Comparison of ENCODE assay signal across 18 cellular contexts in genomic region chr7:114790526-114790925, GRCh38.
"Had no signal": no experiment of that assay in that cellular context is flagged by ENCODE, and none has a peak within 500 bp of the region (broad histone marks: within the 10 kb centered on the region; RNA-seq: fewer than 3 reads in every experiment).

No MANE protein-coding gene starts in this region.

- H3K4me1 Mint-ChIP-seq: naive thymus-derived CD8-positive, alpha-beta T cell had no signal

- H3K4me3 Mint-ChIP-seq: activated naive CD4-positive, alpha-beta T cell treated with anti-CD3 and anti-CD28 coated beads for 36 hours; naive thymus-derived CD8-positive, alpha-beta T cell had no signal

- H3K27me3 Mint-ChIP-seq: progenitor cell of endocrine pancreas had no signal

- H3K27ac ChIP-seq: coronary artery, neutrophil, right atrium auricular region, SJSA1, testis, upper lobe of left lung had no signal

- H3K9me3 ChIP-seq: mucosa of descending colon, neutrophil, right atrium auricular region, SJSA1, testis, upper lobe of left lung had no signal

- H3K36me3 Mint-ChIP-seq: naive thymus-derived CD8-positive, alpha-beta T cell had no signal

- H3K9me3 Mint-ChIP-seq: activated naive CD4-positive, alpha-beta T cell treated with anti-CD3 and anti-CD28 coated beads for 36 hours had no signal

- H3K4me1 ChIP-seq: right atrium auricular region, SJSA1, testis, upper lobe of left lung had no signal

- H3K27me3 ChIP-seq: neutrophil, right atrium auricular region, SJSA1, testis, upper lobe of left lung had no signal

- H3K4me3 ChIP-seq: coronary artery, mucosa of descending colon, right atrium auricular region, SJSA1, testis, upper lobe of left lung had no signal

- H3K27ac Mint-ChIP-seq: naive thymus-derived CD8-positive, alpha-beta T cell; progenitor cell of endocrine pancreas had no signal

- H3K36me3 ChIP-seq: neutrophil, right atrium auricular region, SJSA1, upper lobe of left lung had no signal

- ATAC-seq: mucosa of descending colon; naive thymus-derived CD8-positive, alpha-beta T cell had no signal

- DNase-seq: activated CD4-positive, alpha-beta T cell treated with anti-CD3 and anti-CD28 coated beads for 48 hours; activated CD8-positive, alpha-beta memory T cell treated with anti-CD3 and anti-CD28 coated beads, Interleukin-2, amount 50 U/mL, for 48 hours; activated naive CD4-positive, alpha-beta T cell treated with anti-CD3 and anti-CD28 coated beads for 36 hours; effector CD8-positive, alpha-beta T cell; mucosa of descending colon; naive thymus-derived CD8-positive, alpha-beta T cell; small intestine; stimulated activated CD4-positive, alpha-beta T cell treated with anti-CD3 and anti-CD28 coated beads, Interleukin-4, amount 100 ng/mL, for 24 hours; stimulated activated naive CD4-positive, alpha-beta T cell treated with Interleukin-2 at 50 U/mL for 16 hours; T-helper 2 cell; testis; upper lobe of left lung had no signal

- FAIRE-seq: islet of Langerhans, small intestine had no signal
